8 cellular contexts compared by ENCODE assay signal in the genomic region with DNA sequence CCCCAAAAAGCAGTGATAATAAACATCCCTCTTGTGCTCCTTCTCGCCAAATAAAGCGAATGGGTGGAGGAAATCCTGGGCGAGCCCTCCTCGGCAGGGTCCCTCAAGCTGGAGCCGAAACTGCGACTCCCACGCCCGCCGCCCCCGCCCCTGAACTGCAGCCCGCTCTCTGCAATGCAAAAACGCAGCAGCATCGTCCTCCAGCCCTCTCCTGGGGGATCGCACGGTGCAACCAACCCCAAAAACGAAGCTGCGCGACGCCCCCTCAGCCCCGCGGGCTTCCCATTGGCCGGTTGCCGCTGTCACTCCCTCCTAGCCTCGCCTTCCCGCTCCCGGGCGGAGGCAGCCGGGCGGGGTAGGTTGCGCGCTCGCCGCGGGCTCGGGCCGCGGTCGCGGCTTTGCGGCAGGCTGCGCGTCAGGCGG. TPM values are rescaled to one million over a fixed set of nuclear protein-coding genes. Genes with fewer than 3 reads are reported as not detected.
DNase-seq lines count a peak whose midpoint lies in the region; ATAC-seq and TF ChIP-seq lines count a peak whose summit lies in the region.

A gene with protein sequence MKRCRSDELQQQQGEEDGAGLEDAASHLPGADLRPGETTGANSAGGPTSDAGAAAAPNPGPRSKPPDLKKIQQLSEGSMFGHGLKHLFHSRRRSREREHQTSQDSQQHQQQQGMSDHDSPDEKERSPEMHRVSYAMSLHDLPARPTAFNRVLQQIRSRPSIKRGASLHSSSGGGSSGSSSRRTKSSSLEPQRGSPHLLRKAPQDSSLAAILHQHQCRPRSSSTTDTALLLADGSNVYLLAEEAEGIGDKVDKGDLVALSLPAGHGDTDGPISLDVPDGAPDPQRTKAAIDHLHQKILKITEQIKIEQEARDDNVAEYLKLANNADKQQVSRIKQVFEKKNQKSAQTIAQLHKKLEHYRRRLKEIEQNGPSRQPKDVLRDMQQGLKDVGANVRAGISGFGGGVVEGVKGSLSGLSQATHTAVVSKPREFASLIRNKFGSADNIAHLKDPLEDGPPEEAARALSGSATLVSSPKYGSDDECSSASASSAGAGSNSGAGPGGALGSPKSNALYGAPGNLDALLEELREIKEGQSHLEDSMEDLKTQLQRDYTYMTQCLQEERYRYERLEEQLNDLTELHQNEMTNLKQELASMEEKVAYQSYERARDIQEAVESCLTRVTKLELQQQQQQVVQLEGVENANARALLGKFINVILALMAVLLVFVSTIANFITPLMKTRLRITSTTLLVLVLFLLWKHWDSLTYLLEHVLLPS (plus strand): TSS at position 363 of the 423 bp plus-strand sequence. CDS start 619 bp downstream, outside the sequence.

- H3K9ac ChIP-seq in iPS-15b (ENCODE audit: low read depth, low read length), result peak within 1 kb of the TSS; percentile 32

- H3K9me3 ChIP-seq in WERI-Rb-1 (ENCODE audit: severe bottlenecking) (no peaks in the 10 kb centered on the region), iPS-15b (ENCODE audit: control insufficient read depth, insufficient read depth, low read length) (no peaks in the 10 kb centered on the region), gastrocnemius medialis (no peaks in the 10 kb centered on the region)

- DNase-seq in ELF-1 (ENCODE audit: low read depth, low spot score) (peak; percentile 95), NCI-H2196 (lab: John Stamatoyannopoulos, UW; ENCODE audit: unreplicated experiment) (peak; percentile 87), WERI-Rb-1 (peak; percentile 100), MCF 10A (ENCODE audit: unreplicated experiment) (peak; percentile 91), gastrocnemius medialis (peak; percentile 70 to 80)

- peaks cover 18% of the 10 kb centered on the region for H3K4me1 ChIP-seq in iPS-15b (ENCODE audit: control insufficient read depth, insufficient read depth, low read length)
- peaks cover 36 to 40% of the 10 kb centered on the region in 2 donors for H3K4me1 ChIP-seq in gastrocnemius medialis

- peaks cover 7% of the 10 kb centered on the region for H3K36me3 ChIP-seq in WERI-Rb-1
- no peaks in the 10 kb centered on the region for H3K36me3 ChIP-seq in iPS-15b (ENCODE audit: control insufficient read depth, insufficient read depth, low read length)
- H3K36me3 ChIP-seq in gastrocnemius medialis, result no peaks in the 10 kb centered on the region

- CTCF ChIA-PET in MCF 10A (lab: Yijun Ruan, JAX), result interaction anchor here (0.6 to 12.2 kb wide), 13 partner anchors 9 to 501 kb away, joined by 3 to 487 read pairs (median 6); no protein-coding TSS in a partner anchor

- ATAC-seq in HG03039 (IDR thresholded peaks at IDR 0.05; ENCODE audit: unreplicated experiment) (peak; percentile 61), gastrocnemius medialis (peak; percentile 24 to 48), HG02973 (IDR thresholded peaks at IDR 0.05; ENCODE audit: unreplicated experiment) (no peak)

- peak within 1 kb of the TSS; percentile 63 for H3K4me3 Mint-ChIP-seq in MCF 10A (ENCODE audit: unreplicated experiment)

- peak within 1 kb of the TSS; percentile 53 for H3K27ac ChIP-seq in WERI-Rb-1
- H3K27ac ChIP-seq in gastrocnemius medialis, result peak within 1 kb of the TSS; percentile 75 to 91 (median 84)

- H3K36me3 Mint-ChIP-seq in MCF 10A (ENCODE audit: insufficient read depth, unreplicated experiment), result no peaks in the 10 kb centered on the region

- TF ChIP-seq POLR2A in gastrocnemius medialis (IDR thresholded peaks at IDR 0.05), result peak; percentile 44 to 48

- H3K27ac Mint-ChIP-seq in MCF 10A (ENCODE audit: low read depth, unreplicated experiment), result no peak within 1 kb of the TSS

- peaks cover 20% of the 10 kb centered on the region for H3K4me1 Mint-ChIP-seq in MCF 10A (ENCODE audit: insufficient read depth, unreplicated experiment)

- intact Hi-C loops in MCF 10A (cut with micrococcal nuclease), result loop anchor here (1.0 to 5.0 kb wide), 4 partner anchors 21 to 97 kb away; no protein-coding TSS in a partner anchor
- intact Hi-C loops in gastrocnemius medialis (cut with DNase I; ENCODE audit: low total_unique reads), result loop anchor here (2.0 kb wide), 2 partner anchors 53 to 97 kb away; no protein-coding TSS in a partner anchor

- H3K4me3 ChIP-seq in WERI-Rb-1 (ENCODE audit: low read depth, low read length) (peak within 1 kb of the TSS; percentile 66), iPS-15b (ENCODE audit: low read depth, low read length) (peak within 1 kb of the TSS; percentile 78), gastrocnemius medialis (peak within 1 kb of the TSS; percentile 55 to 71 (median 69))

- no peaks in the 10 kb centered on the region for H3K27me3 Mint-ChIP-seq in MCF 10A (ENCODE audit: insufficient read depth, unreplicated experiment)

- H3K9me3 Mint-ChIP-seq in MCF 10A (ENCODE audit: unreplicated experiment), result no peaks in the 10 kb centered on the region

- BruUV-seq in MCF 10A (replicated peaks; lab: Mats Ljungman, UMichigan), result no TSS peak

- POLR2A ChIA-PET in MCF 10A (lab: Yijun Ruan, JAX), result interaction anchor here (0.6 to 8.7 kb wide), 19 partner anchors 10 to 1099 kb away, joined by 3 to 121 read pairs (median 4); a partner anchor contains a TSS

- in situ Hi-C loops in gastrocnemius medialis (cut with MboI; ENCODE audit: low sequenced_read_pairs in 4 of 4), result no loop called here

- H3K27me3 ChIP-seq in WERI-Rb-1 (ENCODE audit: insufficient read depth, low read depth, severe bottlenecking) (no peaks in the 10 kb centered on the region), iPS-15b (ENCODE audit: control insufficient read depth, insufficient read depth, low read length) (peaks cover 3% of the 10 kb centered on the region), gastrocnemius medialis (no peaks in the 10 kb centered on the region)

- TF ChIP-seq CTCF in WERI-Rb-1 (IDR thresholded peaks at IDR 0.05; ENCODE audit: low read depth, low read length), result 0 out of 2 replicates have a peak, but pooled peaks have one; percentile 7
- TF ChIP-seq CTCF in MCF 10A (IDR thresholded peaks at IDR 0.05; ENCODE audit: unreplicated experiment), result no peak
- peak in 1 of 5 experiments; percentile 10 for TF ChIP-seq CTCF in gastrocnemius medialis (IDR thresholded peaks at IDR 0.05 in 4 of 5, conservative IDR thresholded peaks at IDR 0.05 in 1 of 5)

RNA-seq across cellular contexts. Expression of the gene that starts here (rescaled TPM):
- total RNA-seq in MCF 10A (2022), result 0.54 and 0.79 TPM in 2 replicates
- 1 to 10 TPM; 1.1 to 7.6 (median 5.6) TPM for total RNA-seq in gastrocnemius medialis

Comparison
In these comparisons a context has a peak if more than half of its experiments do, and no peak if none do; other contexts are left out.
1. Peak in DNase-seq in MCF 10A; RNA of the gene not detected or under 1 TPM.